ENCODE assay signal across 30 cellular contexts in genomic region chr3:130300888-130301287, GRCh38. TPM values are rescaled to one million over a fixed set of nuclear protein-coding genes. Genes with fewer than 3 reads are reported as not detected.
"Had no signal": no experiment of that assay in that cellular context is flagged by ENCODE, and none has a peak within 500 bp of the region (broad histone marks: within the 10 kb centered on the region; RNA-seq: fewer than 3 reads in every experiment).

No MANE protein-coding gene starts in this region.

- H3K27me3 ChIP-seq: stomach, suprapubic skin, thyroid gland, tibial artery, tibial nerve, transverse colon, upper lobe of left lung, upper lobe of right lung, uterus, vagina had no signal

- DNase-seq: stimulated activated CD4-positive, alpha-beta T cell treated with anti-CD3 and anti-CD28 coated beads, Interleukin-1b, Interleukin-23, amount 100 ng/mL, for 48 hours; stimulated activated CD4-positive, alpha-beta T cell treated with anti-CD3 and anti-CD28 coated beads, Interleukin-2, amount 100 ng/mL, for 24 hours; stimulated activated CD4-positive, alpha-beta T cell treated with anti-CD3 and anti-CD28 coated beads, Interleukin-2, amount 100 ng/mL, for 48 hours; stimulated activated CD4-positive, alpha-beta T cell treated with anti-CD3 and anti-CD28 coated beads, Interleukin-4, amount 100 ng/mL, for 1 hour; stimulated activated CD4-positive, alpha-beta T cell treated with anti-CD3 and anti-CD28 coated beads, Interleukin-4, amount 100 ng/mL, for 4 hours; stimulated activated CD8-positive, alpha-beta memory T cell treated with anti-CD3 and anti-CD28 coated beads, Interleukin-4, amount 100 ng/mL, for 48 hours; stimulated activated naive B cell treated with anti-CD40 and anti-IgM and Interleukin-4, amounts not matched to agents 10 μg/mL and 1 μg/mL and 100 μg/mL, for 72 hours; stimulated activated naive CD4-positive, alpha-beta T cell; stimulated activated naive CD4-positive, alpha-beta T cell treated with Interleukin-2 at 50 U/mL for 16 hours; stimulated activated naive CD8-positive, alpha-beta T cell treated with anti-CD3 and anti-CD28 coated beads, Interleukin-15, amount 100 ng/mL, for 72 hours; stimulated activated naive CD8-positive, alpha-beta T cell treated with anti-CD3 and anti-CD28 coated beads, Interleukin-15, Interleukin-2, amounts not matched to agents 100 U/mL and 50 U/mL, for 24 hours; stomach; substantia nigra; thyroid gland; tibial artery; transverse colon; upper lobe of right lung; uterus had no signal

- H3K9me3 Mint-ChIP-seq: stimulated activated effector memory CD8-positive, alpha-beta T cell treated with anti-CD3 and anti-CD28 coated beads, Interleukin-12 subunit alpha, Interleukin-12 subunit beta, amount 100 ng/mL, for 72 hours; stimulated activated memory B cell treated with anti-CD40 and anti-IgM and Interleukin-4, amounts not matched to agents 10 μg/mL and 1 μg/mL and 100 μg/mL, for 72 hours; stimulated activated naive CD8-positive, alpha-beta T cell treated with anti-CD3 and anti-CD28 coated beads, Interleukin-15, amount 100 ng/mL, for 72 hours; stimulated activated naive CD8-positive, alpha-beta T cell treated with anti-CD3 and anti-CD28 coated beads, Interleukin-15, Interleukin-2, amounts not matched to agents 100 ng/mL and 50 ng/mL, for 24 hours; type B pancreatic cell had no signal

- H3K36me3 ChIP-seq: stomach, suprapubic skin, thoracic aorta, thyroid gland, tibial artery, tibial nerve, transverse colon, upper lobe of left lung, upper lobe of right lung, uterus, vagina had no signal

- FAIRE-seq: urothelium cell line had no signal

- H3K9me3 ChIP-seq: stomach, suprapubic skin, thoracic aorta, thyroid gland, tibial artery, tibial nerve, transverse colon, upper lobe of left lung, upper lobe of right lung, uterus, vagina had no signal

- H3K4me1 Mint-ChIP-seq: stimulated activated effector memory CD8-positive, alpha-beta T cell treated with anti-CD3 and anti-CD28 coated beads, Interleukin-12 subunit alpha, Interleukin-12 subunit beta, amount 100 ng/mL, for 72 hours; stimulated activated memory B cell treated with anti-CD40 and anti-IgM and Interleukin-4, amounts not matched to agents 10 μg/mL and 1 μg/mL and 100 μg/mL, for 72 hours; stimulated activated naive B cell treated with anti-CD40 and anti-IgM and Interleukin-4, amounts not matched to agents 10 μg/mL and 1 μg/mL and 100 μg/mL, for 72 hours; stimulated activated naive CD8-positive, alpha-beta T cell treated with anti-CD3 and anti-CD28 coated beads, Interleukin-15, amount 100 ng/mL, for 72 hours had no signal

- H3K27ac Mint-ChIP-seq: stimulated activated effector memory CD8-positive, alpha-beta T cell treated with anti-CD3 and anti-CD28 coated beads, Interleukin-12 subunit alpha, Interleukin-12 subunit beta, amount 100 ng/mL, for 72 hours; stimulated activated memory B cell treated with anti-CD40 and anti-IgM and Interleukin-4, amounts not matched to agents 10 μg/mL and 1 μg/mL and 100 μg/mL, for 72 hours; stimulated activated naive B cell treated with anti-CD40 and anti-IgM and Interleukin-4, amounts not matched to agents 10 μg/mL and 1 μg/mL and 100 μg/mL, for 72 hours; stimulated activated naive CD8-positive, alpha-beta T cell treated with anti-CD3 and anti-CD28 coated beads, Interleukin-15, amount 100 ng/mL, for 72 hours; stimulated activated naive CD8-positive, alpha-beta T cell treated with anti-CD3 and anti-CD28 coated beads, Interleukin-15, Interleukin-2, amounts not matched to agents 100 ng/mL and 50 ng/mL, for 24 hours; type B pancreatic cell had no signal

- H3K4me3 Mint-ChIP-seq: stimulated activated effector memory CD8-positive, alpha-beta T cell treated with anti-CD3 and anti-CD28 coated beads, Interleukin-12 subunit alpha, Interleukin-12 subunit beta, amount 100 ng/mL, for 72 hours; stimulated activated memory B cell treated with anti-CD40 and anti-IgM and Interleukin-4, amounts not matched to agents 10 μg/mL and 1 μg/mL and 100 μg/mL, for 72 hours; stimulated activated naive B cell treated with anti-CD40 and anti-IgM and Interleukin-4, amounts not matched to agents 10 μg/mL and 1 μg/mL and 100 μg/mL, for 72 hours; stimulated activated naive CD8-positive, alpha-beta T cell treated with anti-CD3 and anti-CD28 coated beads, Interleukin-15, amount 100 ng/mL, for 72 hours; stimulated activated naive CD8-positive, alpha-beta T cell treated with anti-CD3 and anti-CD28 coated beads, Interleukin-15, Interleukin-2, amounts not matched to agents 100 ng/mL and 50 ng/mL, for 24 hours; type B pancreatic cell had no signal

- H3K27ac ChIP-seq: stomach, suprapubic skin, thoracic aorta, thyroid gland, tibial artery, tibial nerve, transverse colon, upper lobe of left lung, upper lobe of right lung, uterus, vagina had no signal

- H3K4me1 ChIP-seq: stomach, suprapubic skin, thyroid gland, tibial artery, tibial nerve, transverse colon, upper lobe of left lung, upper lobe of right lung, uterus, vagina had no signal

- ATAC-seq: stimulated activated effector memory CD8-positive, alpha-beta T cell treated with anti-CD3 and anti-CD28 coated beads, Interleukin-12 subunit alpha, Interleukin-12 subunit beta, amount 100 ng/mL, for 72 hours; stimulated activated memory B cell treated with anti-CD40 and anti-IgM and Interleukin-4, amounts not matched to agents 10 μg/mL and 1 μg/mL and 100 μg/mL, for 72 hours; stimulated activated naive B cell treated with anti-CD40 and anti-IgM and Interleukin-4, amounts not matched to agents 10 μg/mL and 1 μg/mL and 100 μg/mL, for 72 hours; stimulated activated naive CD8-positive, alpha-beta T cell treated with anti-CD3 and anti-CD28 coated beads, Interleukin-15, amount 100 ng/mL, for 72 hours; stimulated activated naive CD8-positive, alpha-beta T cell treated with anti-CD3 and anti-CD28 coated beads, Interleukin-15, Interleukin-2, amounts not matched to agents 100 U/mL and 50 U/mL, for 24 hours; upper lobe of right lung had no signal

- H3K4me3 ChIP-seq: stomach, suprapubic skin, thoracic aorta, thyroid gland, tibial artery, tibial nerve, transverse colon, upper lobe of left lung, upper lobe of right lung, uterus, vagina had no signal

- H3K36me3 Mint-ChIP-seq: stimulated activated effector memory CD8-positive, alpha-beta T cell treated with anti-CD3 and anti-CD28 coated beads, Interleukin-12 subunit alpha, Interleukin-12 subunit beta, amount 100 ng/mL, for 72 hours; stimulated activated memory B cell treated with anti-CD40 and anti-IgM and Interleukin-4, amounts not matched to agents 10 μg/mL and 1 μg/mL and 100 μg/mL, for 72 hours; stimulated activated naive B cell treated with anti-CD40 and anti-IgM and Interleukin-4, amounts not matched to agents 10 μg/mL and 1 μg/mL and 100 μg/mL, for 72 hours; type B pancreatic cell had no signal

RNA-seq across cellular contexts. Expression of gene COL6A5, which starts 44.6 kb away (rescaled TPM):
- total RNA-seq: subcutaneous adipose tissue, thoracic aorta, tibial nerve, transverse colon, ureter, vagina had no signal
